ENCODE assay signal across 17 cellular contexts in genomic region chr12:65827827-65828231, GRCh38. TPM values are rescaled to one million over a fixed set of nuclear protein-coding genes. Genes with fewer than 3 reads are reported as not detected.
A peak's percentile ranks its signal among the peaks of the same experiment; 100 is the strongest.
DNase-seq lines count a peak whose midpoint lies in the region; ATAC-seq and TF ChIP-seq lines count a peak whose summit lies in the region.
"Had no signal": no experiment of that assay in that cellular context is flagged by ENCODE, and none has a peak within 500 bp of the region (broad histone marks: within the 10 kb centered on the region; RNA-seq: fewer than 3 reads in every experiment).

No MANE protein-coding gene starts in this region.

- peak overlapping the region; percentile 95 for H3K4me2 ChIP-seq in IMR-90 (ENCODE audit: low read depth, low read length)

- BruUV-seq in IMR-90 (replicated peaks; lab: Mats Ljungman, UMichigan) = TSS peak; percentile 23

- H3K36me3 ChIP-seq in IMR-90 (ENCODE audit: control insufficient read depth, insufficient read depth, low read length) = peaks cover 2% of the 10 kb centered on the region; the same call in 1 of the 2 replicates
- H3K36me3 ChIP-seq: left ventricle myocardium inferior, right atrium auricular region had no signal

- no peaks in the 10 kb centered on the region for H3K9me1 ChIP-seq in IMR-90 (ENCODE audit: insufficient read depth, low read length)

- H2BK5ac ChIP-seq in IMR-90 (ENCODE audit: low read depth, low read length, poor library complexity, severe bottlenecking) = peak overlapping the region; percentile 99

- H2BK120ac ChIP-seq in IMR-90 (ENCODE audit: low read depth, low read length) = peak overlapping the region; percentile 80

- H4K5ac ChIP-seq in IMR-90 (ENCODE audit: low read depth, low read length) = peak overlapping the region; percentile 89

- H3K27ac ChIP-seq in IMR-90 (ENCODE audit: insufficient read depth, low read length) = peak overlapping the region; percentile 92
- H3K27ac ChIP-seq: left ventricle myocardium inferior, right atrium auricular region had no signal

- H3K23ac ChIP-seq in IMR-90 (ENCODE audit: low read depth, low read length) = peak overlapping the region; percentile 95

- no peak for TF ChIP-seq RAD21 in IMR-90 (IDR thresholded peaks at IDR 0.05; ENCODE audit: low read length)

- CTCF ChIA-PET in IMR-90 (lab: Yijun Ruan, JAX) = interaction anchor here (1.1 kb wide), 1 partner anchor 51 kb away, joined by 3 read pairs; no protein-coding TSS in a partner anchor

- WGBS in IMR-90 (ENCODE audit: extremely low coverage in 2 of 2, insufficient read length in 1 of 2), 2 experiments = 38% methylated on average over 2 of the region's 3 CpGs; no CpG with 5 or more reads in 1 of the 2 experiments

- H4K91ac ChIP-seq in IMR-90 (ENCODE audit: insufficient read depth, low read depth, low read length) = peak overlapping the region; percentile 58

- peak overlapping the region; percentile 79 for H2BK20ac ChIP-seq in IMR-90 (ENCODE audit: low read depth, low read length)

- peaks cover 7% of the 10 kb centered on the region; the same call in 1 of the 2 replicates for H3K4me1 ChIP-seq in IMR-90 (ENCODE audit: control insufficient read depth, insufficient read depth, low read length)

- dilution Hi-C loops in IMR-90 (cut with HindIII; ENCODE audit: low sequenced_read_pairs, unreplicated experiment) = no loop called here

- peak overlapping the region; percentile 83 for H3K4ac ChIP-seq in IMR-90 (ENCODE audit: low read depth, low read length)

- peak overlapping the region; percentile 27 to 54 for H4K8ac ChIP-seq in IMR-90 (ENCODE audit: low read depth in 2 of 2, low read length in 2 of 2)

- H3K9ac ChIP-seq in IMR-90 (ENCODE audit: low read depth, low read length) = peak overlapping the region; percentile 84

- H3K56ac ChIP-seq in IMR-90 (ENCODE audit: extremely low read depth, insufficient read depth, low read length) = peak overlapping the region; percentile 65

- no peaks in the 10 kb centered on the region for H3K9me3 ChIP-seq in IMR-90 (ENCODE audit: control insufficient read depth, insufficient read depth, low read length)
- H3K9me3 ChIP-seq: left ventricle myocardium inferior, right atrium auricular region had no signal

- in situ Hi-C loops in ACHN (cut with HindIII; ENCODE audit: low pct_ligation_motif_present, low pct_unique_long_range_greater_than_20kb, low sequenced_read_pairs) = no loop called here
- in situ Hi-C loops in IMR-90 (cut with MboI; ENCODE audit: low sequenced_read_pairs) = loop anchor here (10.0 to 25.0 kb wide), 3 partner anchors 223 to 941 kb away; no protein-coding TSS in a partner anchor

- H3K14ac ChIP-seq in IMR-90 (replicated peaks; ENCODE audit: low read depth, low read length) = peak overlapping the region; percentile 95

- peak overlapping the region; percentile 93 for H3K4me3 ChIP-seq in IMR-90 (ENCODE audit: insufficient read depth, low read depth, low read length)
- H3K4me3 ChIP-seq: left ventricle myocardium inferior, right atrium auricular region had no signal

- peak overlapping the region; percentile 73; the same call in 1 of the 3 replicates for H2BK15ac ChIP-seq in IMR-90 (ENCODE audit: low read depth, low read length)

- peak overlapping the region; percentile 75 for H2AK5ac ChIP-seq in IMR-90 (ENCODE audit: low read depth, low read length)

- no peak overlapping the region for H2AFZ ChIP-seq in IMR-90 (replicated peaks; ENCODE audit: low read length, poor library complexity)

- H3K27me3 ChIP-seq in IMR-90 (ENCODE audit: control insufficient read depth, insufficient read depth, low read length) = no peaks in the 10 kb centered on the region

- POLR2A ChIA-PET in IMR-90 (lab: Charles Lee; ENCODE audit: unreplicated experiment) = no interaction called here

- H2AK9ac ChIP-seq in IMR-90 (replicated peaks; ENCODE audit: low read depth, low read length, poor library complexity) = peak overlapping the region; percentile 58

- peaks cover 5 to 12% of the 10 kb centered on the region in 2 experiments; a peak in 3 of 4 replicates for H3K79me1 ChIP-seq in IMR-90 (ENCODE audit: low read depth in 1 of 2, low read length in 2 of 2)

- TF ChIP-seq CTCF in IMR-90 (conservative IDR thresholded peaks at IDR 0.05; ENCODE audit: low read depth, low read length) = no peak

- H3K18ac ChIP-seq in IMR-90 (ENCODE audit: low read depth, low read length) = peak overlapping the region; percentile 91

- ATAC-seq in IMR-90 (ENCODE audit: low read depth) (no peak), GM19395 (IDR thresholded peaks at IDR 0.05; ENCODE audit: unreplicated experiment) (no peak)
- ATAC-seq: effector memory CD8-positive, alpha-beta T cell had no signal

- H4K20me1 ChIP-seq in IMR-90 (ENCODE audit: insufficient read depth, low read length) = 0 out of 2 replicates have a peak, but pooled peaks cover 8% of the 10 kb centered on the region

- intact Hi-C loops in IMR-90 (cut with micrococcal nuclease) = loop anchor here (2.0 to 5.0 kb wide), 5 partner anchors 64 to 521 kb away; no protein-coding TSS in a partner anchor

- DNase-seq in ACHN = peak; percentile 52
- DNase-seq in IMR-90 = no peak
- DNase-seq in dermis blood vessel endothelial cell = peak; percentile 61
- peak; percentile 74 for DNase-seq in left kidney (ENCODE audit: low read depth, low spot score)
- no peak for DNase-seq in NCI-H1417 (lab: John Stamatoyannopoulos, UW)
- no peak for DNase-seq in hippocampal formation (lab: John Stamatoyannopoulos, UW)
- no peak for DNase-seq in activated naive CD4-positive, alpha-beta T cell treated with anti-CD3 and anti-CD28 coated beads, Interleukin-2, amount 50 U/mL, for 16 hours
- DNase-seq: activated CD4-positive, alpha-beta T cell treated with anti-CD3 and anti-CD28 coated beads, Interleukin-2, amount 50 U/mL, for 4 hours; activated naive CD4-positive, alpha-beta T cell treated with anti-CD3 and anti-CD28 coated beads, Interleukin-2, amount 10 ng/mL, durations not matched to agents 7 days and 5 days; AML-193; effector memory CD8-positive, alpha-beta T cell; GF-D8; GOT3; left ventricle myocardium inferior; NCI-H524 treated with DMSO at 0.1 percent for 48 hours had no signal

- TF ChIP-seq POLR2A in IMR-90 (IDR thresholded peaks at IDR 0.05; ENCODE audit: low read depth, low read length) = no peak

TF ChIP-seq in IMR-90, 13 proteins besides CTCF, POLR2A, EP300 and RAD21:
- 0 out of 2 replicates have a peak, but pooled peaks have one; percentile 9 for TF ChIP-seq MAFK (IDR thresholded peaks at IDR 0.05; ENCODE audit: low read depth, low read length)
- no peak for TF ChIP-seq USF2 (IDR thresholded peaks at IDR 0.05; ENCODE audit: low read depth, low read length)

RNA-seq across cellular contexts. Expression of gene HMGA2, which starts 3.5 kb away (rescaled TPM):
- total RNA-seq in IMR-90 (2012; rRNA removed) (72.4 and 130 TPM in 2 replicates), dermis blood vessel endothelial cell (4.4 and 6.5 TPM in 2 replicates)
- 108 and 119 TPM in 2 replicates for polyA plus RNA-seq in IMR-90 (2012; rRNA removed)
- 84.5 and 106 TPM in 2 replicates for polyA plus RNA-seq in IMR-90 (2012; cell fraction: cytosol; rRNA removed)
- 141 and 145 TPM in 2 replicates for polyA plus RNA-seq in IMR-90 (2012; cell fraction: nucleus; rRNA removed; ENCODE audit: low replicate concordance)
- total RNA-seq: left ventricle myocardium inferior, right atrium auricular region had no signal

Comparison
In these comparisons a context has a peak if more than half of its experiments do, and no peak if none do; other contexts are left out.
1. DNase-seq: peak in ACHN (single experiment), dermis blood vessel endothelial cell (single experiment) and left kidney (single experiment); none in IMR-90 (single experiment), NCI-H1417 (0 of 3), hippocampal formation (0 of 2) and activated naive CD4-positive, alpha-beta T cell treated with anti-CD3 and anti-CD28 coated beads, Interleukin-2, amount 50 U/mL, for 16 hours (single experiment).